Comparison of ENCODE assay signal across 17 cellular contexts in genomic region chr20:39009348-39009747, GRCh38.
"Had no signal": no experiment of that assay in that cellular context is flagged by ENCODE, and none has a peak within 500 bp of the region (broad histone marks: within the 10 kb centered on the region; RNA-seq: fewer than 3 reads in every experiment).

No MANE protein-coding gene starts in this region.

- H3K9me3 Mint-ChIP-seq: activated CD4-positive, alpha-beta T cell treated with anti-CD3 and anti-CD28 coated beads, Interleukin-2, amount 10 ng/mL, durations not matched to agents 24 days and 14 days; activated naive CD8-positive, alpha-beta T cell treated with anti-CD3 and anti-CD28 coated beads for 36 hours; activated T-cell treated with anti-CD3 and anti-CD28 coated beads, Interleukin-2, amount 50 U/mL, for 72 hours; central memory CD8-positive, alpha-beta T cell; memory B cell; natural killer cell treated with Interleukin-12 subunit alpha and Interleukin-12 subunit beta and Interleukin-15 and Interleukin-18, amount 100 ng/mL, for 72 hours; stimulated activated memory B cell treated with anti-CD40 and anti-IgM and Interleukin-4, amounts not matched to agents 10 μg/mL and 1 μg/mL and 100 μg/mL, for 72 hours had no signal

- H3K36me3 ChIP-seq: uterus had no signal

- H3K27ac ChIP-seq: brain microvascular endothelial cell, right atrium auricular region, uterus had no signal

- H3K27me3 ChIP-seq: brain microvascular endothelial cell, right atrium auricular region, thyroid gland, uterus had no signal

- H3K9me3 ChIP-seq: right atrium auricular region, thyroid gland, uterus had no signal

- H3K4me3 ChIP-seq: right atrium auricular region, thyroid gland, uterus had no signal

- H3K4me3 Mint-ChIP-seq: activated CD4-positive, alpha-beta T cell treated with anti-CD3 and anti-CD28 coated beads, Interleukin-2, amount 10 ng/mL, durations not matched to agents 24 days and 14 days; activated CD8-positive, alpha-beta T cell treated with anti-CD3 and anti-CD28 coated beads, Interleukin-2, amount 10 ng/mL, durations not matched to agents 7 days and 5 days; activated naive CD8-positive, alpha-beta T cell treated with anti-CD3 and anti-CD28 coated beads for 36 hours; activated T-cell treated with anti-CD3 and anti-CD28 coated beads, Interleukin-2, amount 50 U/mL, for 72 hours; central memory CD8-positive, alpha-beta T cell; memory B cell; natural killer cell treated with Interleukin-12 subunit alpha and Interleukin-12 subunit beta and Interleukin-15 and Interleukin-18, amount 100 ng/mL, for 72 hours; stimulated activated memory B cell treated with anti-CD40 and anti-IgM and Interleukin-4, amounts not matched to agents 10 μg/mL and 1 μg/mL and 100 μg/mL, for 72 hours had no signal

- H3K27me3 Mint-ChIP-seq: activated CD4-positive, alpha-beta T cell treated with anti-CD3 and anti-CD28 coated beads, Interleukin-2, amount 10 ng/mL, durations not matched to agents 24 days and 14 days; activated naive CD8-positive, alpha-beta T cell treated with anti-CD3 and anti-CD28 coated beads for 36 hours; central memory CD8-positive, alpha-beta T cell; memory B cell; natural killer cell treated with Interleukin-12 subunit alpha and Interleukin-12 subunit beta and Interleukin-15 and Interleukin-18, amount 100 ng/mL, for 72 hours; stimulated activated memory B cell treated with anti-CD40 and anti-IgM and Interleukin-4, amounts not matched to agents 10 μg/mL and 1 μg/mL and 100 μg/mL, for 72 hours had no signal

- H3K27ac Mint-ChIP-seq: activated CD8-positive, alpha-beta T cell treated with anti-CD3 and anti-CD28 coated beads, Interleukin-2, amount 10 ng/mL, durations not matched to agents 7 days and 5 days; activated T-cell treated with anti-CD3 and anti-CD28 coated beads, Interleukin-2, amount 50 U/mL, for 72 hours; memory B cell; natural killer cell treated with Interleukin-12 subunit alpha and Interleukin-12 subunit beta and Interleukin-15 and Interleukin-18, amount 100 ng/mL, for 72 hours; stimulated activated memory B cell treated with anti-CD40 and anti-IgM and Interleukin-4, amounts not matched to agents 10 μg/mL and 1 μg/mL and 100 μg/mL, for 72 hours had no signal

- DNase-seq: activated CD4-positive, alpha-beta T cell treated with anti-CD3 and anti-CD28 coated beads, Interleukin-2, amount 10 ng/mL, durations not matched to agents 24 days and 14 days; activated CD4-positive, CD25-positive, alpha-beta regulatory T cell; activated CD8-positive, alpha-beta memory T cell treated with anti-CD3 and anti-CD28 coated beads, Interleukin-2, amount 50 U/mL, for 48 hours; activated naive CD8-positive, alpha-beta T cell treated with anti-CD3 and anti-CD28 coated beads for 36 hours; activated T-cell treated with anti-CD3 and anti-CD28 coated beads, Interleukin-2, amount 50 U/mL, for 72 hours; anterior cingulate cortex; brain microvascular endothelial cell; nucleus accumbens; stimulated activated CD4-positive, alpha-beta T cell treated with anti-CD3 and anti-CD28 coated beads, Interleukin-2, amount 100 ng/mL, for 48 hours; thyroid gland; uterus had no signal

- H3K4me1 ChIP-seq: thyroid gland, uterus had no signal

- ATAC-seq: activated CD8-positive, alpha-beta T cell treated with anti-CD3 and anti-CD28 coated beads, Interleukin-2, amount 10 ng/mL, durations not matched to agents 7 days and 5 days; activated T-cell treated with anti-CD3 and anti-CD28 coated beads, Interleukin-2, amount 50 U/mL, for 72 hours; natural killer cell treated with Interleukin-12 subunit alpha and Interleukin-12 subunit beta and Interleukin-15 and Interleukin-18, amount 100 ng/mL, for 72 hours; stimulated activated memory B cell treated with anti-CD40 and anti-IgM and Interleukin-4, amounts not matched to agents 10 μg/mL and 1 μg/mL and 100 μg/mL, for 72 hours had no signal

- H3K4me1 Mint-ChIP-seq: memory B cell; stimulated activated memory B cell treated with anti-CD40 and anti-IgM and Interleukin-4, amounts not matched to agents 10 μg/mL and 1 μg/mL and 100 μg/mL, for 72 hours had no signal
